Comparison of ENCODE assay signal across 25 cellular contexts in the genomic region with DNA sequence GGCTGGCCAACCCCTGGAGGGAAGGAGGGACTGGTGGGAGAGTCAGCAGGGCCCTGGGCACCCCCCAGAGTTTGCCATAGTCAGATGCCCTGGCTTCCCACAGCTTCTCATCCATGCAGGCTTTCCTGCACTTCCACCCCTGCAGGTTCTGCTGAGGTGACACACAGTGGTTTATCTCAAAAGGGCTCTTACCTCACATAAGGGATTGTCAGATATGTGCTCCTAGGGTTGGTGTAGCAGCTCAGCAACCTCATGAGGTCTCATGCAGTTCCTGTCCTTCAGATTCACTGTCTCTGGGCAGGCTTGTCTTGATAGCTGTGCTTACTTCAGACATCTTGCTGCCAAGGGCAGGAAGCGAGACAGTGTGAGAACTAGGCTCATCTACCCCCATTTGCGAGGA.
A peak's percentile ranks its signal among the peaks of the same experiment; 100 is the strongest.
DNase-seq lines count a peak whose midpoint lies in the region; ATAC-seq, FAIRE-seq and TF ChIP-seq lines count a peak whose summit lies in the region.
"Had no signal": no experiment of that assay in that cellular context is flagged by ENCODE, and none has a peak within 500 bp of the region (broad histone marks: within the 10 kb centered on the region; RNA-seq: fewer than 3 reads in every experiment).

No MANE protein-coding gene starts in this region.

- BruUV-seq in GM12878 (replicated peaks; lab: Mats Ljungman, UMichigan) = no TSS peak

- FAIRE-seq in GM12878 (lab: Jason Lieb, UNC) = no peak
- FAIRE-seq in small intestine (lab: Jason Lieb, UNC) = no peak
- FAIRE-seq: G401.6, H1, RCC 7860 had no signal

- no peak for TF ChIP-seq POLR2A in GM12878 (IDR thresholded peaks at IDR 0.05; ENCODE audit: low read depth, low read length)

- no peak overlapping the region for H2AFZ ChIP-seq in GM12878 (ENCODE audit: control insufficient read depth, low read depth, low read length)
- H2AFZ ChIP-seq: parathyroid adenoma had no signal

- SMC1A ChIA-PET in GM12878 (lab: Charles Lee; ENCODE audit: uncharacterized antibody, unreplicated experiment) = interaction anchor here (1.6 kb wide), 1 partner anchor 74 kb away, joined by 4 read pairs; no protein-coding TSS in a partner anchor

- H3K27me3 Mint-ChIP-seq in activated CD4-positive, alpha-beta T cell treated with anti-CD3 and anti-CD28 coated beads, Interleukin-2, amount 10 ng/mL, durations not matched to agents 24 days and 14 days = no peaks in the 10 kb centered on the region
- H3K27me3 Mint-ChIP-seq: CD8-positive, alpha-beta memory T cell had no signal

- H3K27ac ChIP-seq in RWPE2 (ENCODE audit: poor library complexity, severe bottlenecking) (no peak overlapping the region), GM12878 (ENCODE audit: control insufficient read depth, insufficient read depth) (no peak overlapping the region), small intestine (ENCODE audit: low read depth in 1 of 2, low read length in 1 of 2) (no peak overlapping the region)
- H3K27ac ChIP-seq: cardiac muscle cell, parathyroid adenoma, right atrium auricular region, SJCRH30, transverse colon had no signal

- TF ChIP-seq RAD21 in GM12878 (IDR thresholded peaks at IDR 0.05; ENCODE audit: insufficient read depth, low read depth, low read length) = no peak

- peak; percentile 55 for DNase-seq in activated CD4-positive, alpha-beta T cell treated with anti-CD3 and anti-CD28 coated beads, Interleukin-2, amount 10 ng/mL, durations not matched to agents 24 days and 14 days
- no peak for DNase-seq in activated CD4-positive, alpha-beta T cell treated with anti-CD3 and anti-CD28 coated beads, Interleukin-2, amount 50 U/mL, for 48 hours
- DNase-seq in RWPE2 (ENCODE audit: low spot score) (no peak), GM12878 (ENCODE audit: low read depth, low spot score) (no peak), small intestine (peak; percentile 18), HT-29 (ENCODE audit: low spot score) (no peak), HuH-7.5 (ENCODE audit: low spot score) (no peak), Kasumi-1 (lab: John Stamatoyannopoulos, UW) (no peak)
- DNase-seq: activated CD4-positive, alpha-beta T cell treated with anti-CD3 and anti-CD28 coated beads for 48 hours; aorta; CD8-positive, alpha-beta memory T cell; cortex of kidney; islet precursor cell; NCI-H187; NCI-H526; SJCRH30; stimulated activated CD4-positive, alpha-beta T cell treated with anti-CD3 and anti-CD28 coated beads, Interleukin-4, amount 100 ng/mL, for 4 hours; transverse colon had no signal

- H3K27ac Mint-ChIP-seq in activated CD4-positive, alpha-beta T cell treated with anti-CD3 and anti-CD28 coated beads, Interleukin-2, amount 10 ng/mL, durations not matched to agents 24 days and 14 days = peak overlapping the region; percentile 21

- no peaks in the 10 kb centered on the region for H3K9me3 Mint-ChIP-seq in activated CD4-positive, alpha-beta T cell treated with anti-CD3 and anti-CD28 coated beads, Interleukin-2, amount 10 ng/mL, durations not matched to agents 24 days and 14 days
- H3K9me3 Mint-ChIP-seq: CD8-positive, alpha-beta memory T cell; neural crest cell had no signal

- intact Hi-C loops in activated CD4-positive, alpha-beta T cell treated with anti-CD3 and anti-CD28 coated beads, Interleukin-2, amount 10 ng/mL, durations not matched to agents 24 days and 14 days (cut with micrococcal nuclease) = no loop called here
- intact Hi-C loops in GM12878 (cut with micrococcal nuclease; ENCODE audit: unreplicated experiment) = no loop called here

- no peak overlapping the region for H3K9ac ChIP-seq in GM12878 (ENCODE audit: control insufficient read depth, insufficient read depth, low read length)
- H3K9ac ChIP-seq: parathyroid adenoma had no signal

- H4K20me1 ChIP-seq in GM12878 (ENCODE audit: control insufficient read depth, insufficient read depth) = no peaks in the 10 kb centered on the region

- no peaks in the 10 kb centered on the region for H3K27me3 ChIP-seq in RWPE2 (ENCODE audit: insufficient read depth, poor library complexity, severe bottlenecking)
- no peaks in the 10 kb centered on the region for H3K27me3 ChIP-seq in GM12878 (replicated peaks in 1 of 2; ENCODE audit: control insufficient read depth in 2 of 2, insufficient read depth in 2 of 2, low read length in 1 of 2)
- no peaks in the 10 kb centered on the region for H3K27me3 ChIP-seq in small intestine (ENCODE audit: control insufficient read depth in 2 of 2, insufficient read depth in 2 of 2, low read length in 2 of 2)
- H3K27me3 ChIP-seq: cardiac muscle cell, right atrium auricular region, SJCRH30, transverse colon had no signal

- POLR2A ChIA-PET in GM12878 (lab: Charles Lee) = no interaction called here

- peaks cover 30% of the 10 kb centered on the region for H3K36me3 Mint-ChIP-seq in activated CD4-positive, alpha-beta T cell treated with anti-CD3 and anti-CD28 coated beads, Interleukin-2, amount 10 ng/mL, durations not matched to agents 24 days and 14 days (ENCODE audit: low read depth)

- CTCF ChIA-PET in GM12878 (lab: Yijun Ruan, JAX) = no interaction called here

- 100% methylated on average over 2 of the region's 2 CpGs for WGBS in GM12878 (ENCODE audit: insufficient coverage, insufficient replicate concordance, low lambda C conversion rate, missing lambda C conversion rate)
- WGBS in small intestine, 3 donors = 84 to 93% (median 91%) methylated on average over 2 of the region's 2 CpGs

- RAD21 ChIA-PET in GM12878 (lab: Charles Lee; ENCODE audit: unreplicated experiment) = no interaction called here

- TF ChIP-seq CTCF in RWPE2 (IDR thresholded peaks at IDR 0.05; ENCODE audit: poor library complexity, severe bottlenecking) = no peak
- TF ChIP-seq CTCF in GM12878 (IDR thresholded peaks at IDR 0.05 in 2 of 3, conservative IDR thresholded peaks at IDR 0.05 in 1 of 3; ENCODE audit: control insufficient read depth in 2 of 3, extremely low read depth in 1 of 3, insufficient read depth in 1 of 3, low read depth in 3 of 3, low read length in 3 of 3) = no peak

- no peak overlapping the region for H3K4me3 ChIP-seq in RWPE2 (ENCODE audit: severe bottlenecking)
- H3K4me3 ChIP-seq in GM12878 = no peak overlapping the region
- no peak overlapping the region for H3K4me3 ChIP-seq in small intestine (ENCODE audit: low read depth in 1 of 2, low read length in 2 of 2)
- H3K4me3 ChIP-seq: cardiac muscle cell, right atrium auricular region, SJCRH30, transverse colon had no signal

- H3K9me3 ChIP-seq in RWPE2 (ENCODE audit: severe bottlenecking) (no peaks in the 10 kb centered on the region), GM12878 (replicated peaks; ENCODE audit: control insufficient read depth, insufficient read depth, low read length) (no peaks in the 10 kb centered on the region), small intestine (ENCODE audit: control insufficient read depth, low read depth) (no peaks in the 10 kb centered on the region)
- H3K9me3 ChIP-seq: right atrium auricular region, SJCRH30, transverse colon had no signal

- peaks cover 29% of the 10 kb centered on the region for H3K4me1 Mint-ChIP-seq in activated CD4-positive, alpha-beta T cell treated with anti-CD3 and anti-CD28 coated beads, Interleukin-2, amount 10 ng/mL, durations not matched to agents 24 days and 14 days

- peaks cover 7% of the 10 kb centered on the region for H3K4me1 ChIP-seq in RWPE2 (ENCODE audit: insufficient read depth, poor library complexity, severe bottlenecking)
- no peaks in the 10 kb centered on the region; the same call in 1 of the 2 replicates for H3K4me1 ChIP-seq in GM12878 (ENCODE audit: control insufficient read depth, insufficient read depth, low read length)
- H3K4me1 ChIP-seq in small intestine (ENCODE audit: control insufficient read depth in 2 of 2, insufficient read depth in 1 of 2, low read depth in 1 of 2, low read length in 1 of 2) = peaks cover 3 to 8% of the 10 kb centered on the region in 2 donors
- H3K4me1 ChIP-seq: parathyroid adenoma had no signal

- H3K4me2 ChIP-seq in GM12878 (ENCODE audit: control insufficient read depth, insufficient read depth) = no peak overlapping the region

- ATAC-seq in RWPE2 (ENCODE audit: low read depth) (0 out of 3 replicates have a peak, but pooled peaks have one; percentile 20), GM12878 (peak; percentile 29)

- in situ Hi-C loops in GM12878 (cut with MboI) = loop anchor here (25.0 kb wide), 2 partner anchors 636 to 886 kb away; partner anchors contain the start of gene DMAC1

- TF ChIP-seq EP300 in GM12878 (IDR thresholded peaks at IDR 0.05; ENCODE audit: borderline replicate concordance in 1 of 2, control insufficient read depth in 1 of 2, low read depth in 2 of 2, low read length in 2 of 2) = no peak

- no peaks in the 10 kb centered on the region for H3K79me2 ChIP-seq in GM12878 (ENCODE audit: control insufficient read depth, insufficient read depth, low read length)
- H3K79me2 ChIP-seq: parathyroid adenoma had no signal

- no peak overlapping the region for H3K4me3 Mint-ChIP-seq in activated CD4-positive, alpha-beta T cell treated with anti-CD3 and anti-CD28 coated beads, Interleukin-2, amount 10 ng/mL, durations not matched to agents 24 days and 14 days
- H3K4me3 Mint-ChIP-seq: CD8-positive, alpha-beta memory T cell; neural crest cell had no signal

- no peaks in the 10 kb centered on the region for H3K36me3 ChIP-seq in RWPE2 (ENCODE audit: low read depth)
- H3K36me3 ChIP-seq in GM12878 (ENCODE audit: control insufficient read depth in 2 of 2, insufficient read depth in 2 of 2, low read length in 1 of 2) = no peaks in the 10 kb centered on the region; a peak in 1 of 4 replicates
- peaks cover 0 to 2% of the 10 kb centered on the region in 2 donors for H3K36me3 ChIP-seq in small intestine (ENCODE audit: control insufficient read depth in 2 of 2, insufficient read depth in 2 of 2, low read length in 2 of 2)
- H3K36me3 ChIP-seq: cardiac muscle cell, right atrium auricular region, SJCRH30, transverse colon had no signal

TF ChIP-seq in GM12878, 131 proteins besides CTCF, POLR2A, EP300 and RAD21 (continues in another document):
- no peak for TF ChIP-seq SMC3 (IDR thresholded peaks at IDR 0.05; ENCODE audit: borderline replicate concordance, low read length)
- TF ChIP-seq CBFB (IDR thresholded peaks at IDR 0.05; ENCODE audit: low read depth) = no peak
- TF ChIP-seq ATF2 (IDR thresholded peaks at IDR 0.05; ENCODE audit: low read length) = no peak

Comparison
In these comparisons a context has a peak if more than half of its experiments do, and no peak if none do; other contexts are left out.
1. DNase-seq: peak in activated CD4-positive, alpha-beta T cell treated with anti-CD3 and anti-CD28 coated beads, Interleukin-2, amount 10 ng/mL, durations not matched to agents 24 days and 14 days (single experiment) and small intestine (single experiment); none in activated CD4-positive, alpha-beta T cell treated with anti-CD3 and anti-CD28 coated beads, Interleukin-2, amount 50 U/mL, for 48 hours (0 of 2), RWPE2 (single experiment), GM12878 (single experiment), HT-29 (single experiment), HuH-7.5 (single experiment) and Kasumi-1 (0 of 2).